ENCODE assay signal across 1 cellular context in genomic region chr20:31605031-31605901, GRCh38.
A peak's percentile ranks its signal among the peaks of the same experiment; 100 is the strongest.
TF ChIP-seq lines count a peak whose summit lies in the region.

Gene ID1, plus strand, starts transcription at chr20:31605289. Its CDS starts 99 bp downstream, at chr20:31605388.

TF ChIP-seq in Ishikawa, 13 proteins besides CTCF, POLR2A, EP300 and RAD21 (continued from another document):
- TF ChIP-seq USF1 (IDR thresholded peaks at IDR 0.05) (no peak), TEAD4 (IDR thresholded peaks at IDR 0.05) (peak; percentile 37; the same call in 1 of the 2 replicates), MAX (IDR thresholded peaks at IDR 0.05) (peak; percentile 43), CEBPB (IDR thresholded peaks at IDR 0.05) (peak; percentile 31; the same call in 1 of the 2 replicates)
TF ChIP-seq in Ishikawa: peak in this region for 9.
